1 cellular context compared by ENCODE assay signal in genomic region chr14:66650491-66650911, GRCh38.
TF ChIP-seq lines count a peak whose summit lies in the region.

No MANE protein-coding gene starts in this region.

TF ChIP-seq in GM12878, 131 proteins besides CTCF, POLR2A, EP300 and RAD21 (continued from another document):
- no peak for TF ChIP-seq ZBTB33 (IDR thresholded peaks at IDR 0.05)
- TF ChIP-seq CREM (IDR thresholded peaks at IDR 0.05; ENCODE audit: low read depth): peak; percentile 56; the same call in 1 of the 2 replicates
- no peak for TF ChIP-seq ATF3 (IDR thresholded peaks at IDR 0.05; ENCODE audit: borderline replicate concordance, extremely low read depth, low read depth, low read length)
- TF ChIP-seq MTA2 (IDR thresholded peaks at IDR 0.05; ENCODE audit: low read depth): peak; percentile 70
- TF ChIP-seq IKZF1 (conservative IDR thresholded peaks at IDR 0.05): peak; percentile 70
- TF ChIP-seq TCF12 (IDR thresholded peaks at IDR 0.05; ENCODE audit: low read depth, low read length): peak; percentile 93
- peak; percentile 31; the same call in 1 of the 2 replicates for TF ChIP-seq RELB (IDR thresholded peaks at IDR 0.05; ENCODE audit: low read depth)
- TF ChIP-seq CEBPB (IDR thresholded peaks at IDR 0.05; ENCODE audit: borderline replicate concordance in 1 of 2, low read depth in 2 of 2, low read length in 2 of 2): 0 out of 4 replicates have a peak, but pooled peaks of 1 of the 2 experiments have one; percentile 31
- peak; percentile 62 for TF ChIP-seq ATF7 (IDR thresholded peaks at IDR 0.05; ENCODE audit: low read depth)
- TF ChIP-seq BHLHE40 (IDR thresholded peaks at IDR 0.05; ENCODE audit: borderline replicate concordance in 1 of 2, low read depth in 2 of 2, low read length in 1 of 2): peak in 1 of 2 experiments; percentile 45; a peak in 1 of 4 replicates
- TF ChIP-seq SKIL (IDR thresholded peaks at IDR 0.05; ENCODE audit: low read depth, poor library complexity, severe bottlenecking): peak; percentile 58
- 0 out of 2 replicates have a peak, but pooled peaks have one; percentile 24 for TF ChIP-seq CREB1 (IDR thresholded peaks at IDR 0.05; ENCODE audit: low read depth)
- TF ChIP-seq PBX3 (IDR thresholded peaks at IDR 0.05; ENCODE audit: insufficient replicate concordance, low read depth, low read length): no peak
- TF ChIP-seq CBX5 (IDR thresholded peaks at IDR 0.05; ENCODE audit: low read depth): no peak
- peak; percentile 82 for TF ChIP-seq ATF2 (IDR thresholded peaks at IDR 0.05; ENCODE audit: low read length)
- TF ChIP-seq NR2C1 (IDR thresholded peaks at IDR 0.05): 0 out of 2 replicates have a peak, but pooled peaks have one; percentile 13
- peak; percentile 31; the same call in 1 of the 2 replicates for TF ChIP-seq NBN (IDR thresholded peaks at IDR 0.05)
- peak; percentile 34; the same call in 1 of the 2 replicates for TF ChIP-seq TCF7 (IDR thresholded peaks at IDR 0.05; ENCODE audit: borderline replicate concordance)
- no peak for TF ChIP-seq JUND (IDR thresholded peaks at IDR 0.05; ENCODE audit: low read depth, low read length)
- peak; percentile 75 for TF ChIP-seq JUNB (IDR thresholded peaks at IDR 0.05)
- TF ChIP-seq GABPA (IDR thresholded peaks at IDR 0.05; ENCODE audit: low read depth): 0 out of 2 replicates have a peak, but pooled peaks have one; percentile 39
- peak; percentile 65 for TF ChIP-seq BCL11A (IDR thresholded peaks at IDR 0.05; ENCODE audit: low read depth, low read length)
- no peak for TF ChIP-seq MYB (IDR thresholded peaks at IDR 0.05; ENCODE audit: borderline replicate concordance, low read depth, low read length)
- 0 out of 2 replicates have a peak, but pooled peaks have one; percentile 43 for TF ChIP-seq YY1 (IDR thresholded peaks at IDR 0.05; ENCODE audit: low read depth, low read length)
- TF ChIP-seq EED (IDR thresholded peaks at IDR 0.05; ENCODE audit: low read depth): peak; percentile 32; the same call in 1 of the 2 replicates
- peak; percentile 94 for TF ChIP-seq NR2F1 (conservative IDR thresholded peaks at IDR 0.05)
- peak; percentile 26; the same call in 1 of the 2 replicates for TF ChIP-seq ASH2L (IDR thresholded peaks at IDR 0.05; ENCODE audit: borderline replicate concordance, low read depth)
- peak; percentile 26; the same call in 1 of the 2 replicates for TF ChIP-seq CBFB (IDR thresholded peaks at IDR 0.05; ENCODE audit: low read depth)
- TF ChIP-seq IKZF2 (IDR thresholded peaks at IDR 0.05): peak; percentile 71 to 73; a peak in 3 of 4 replicates
- peak; percentile 77 for TF ChIP-seq NFIC (IDR thresholded peaks at IDR 0.05; ENCODE audit: low read depth, low read length)
- peak; percentile 11 for TF ChIP-seq SP1 (IDR thresholded peaks at IDR 0.05; ENCODE audit: low read depth, low read length)
- 0 out of 2 replicates have a peak, but pooled peaks have one; percentile 55 for TF ChIP-seq SMARCA5 (IDR thresholded peaks at IDR 0.05)
- no peak for TF ChIP-seq USF1 (IDR thresholded peaks at IDR 0.05; ENCODE audit: borderline replicate concordance, extremely low read length, insufficient read depth, low read depth, low read length)
- peak; percentile 59; the same call in 1 of the 2 replicates for TF ChIP-seq PKNOX1 (IDR thresholded peaks at IDR 0.05)
- peak; percentile 34; the same call in 1 of the 2 replicates for TF ChIP-seq PAX5 (IDR thresholded peaks at IDR 0.05; ENCODE audit: borderline replicate concordance, low read depth, low read length)
- peak; percentile 54 for TF ChIP-seq RUNX3 (IDR thresholded peaks at IDR 0.05; ENCODE audit: low read length)
- TF ChIP-seq ZBTB4 (CRISPR knock-in tag; IDR thresholded peaks at IDR 0.05): no peak
